Comparison of ENCODE assay signal across 12 cellular contexts in the genomic region with DNA sequence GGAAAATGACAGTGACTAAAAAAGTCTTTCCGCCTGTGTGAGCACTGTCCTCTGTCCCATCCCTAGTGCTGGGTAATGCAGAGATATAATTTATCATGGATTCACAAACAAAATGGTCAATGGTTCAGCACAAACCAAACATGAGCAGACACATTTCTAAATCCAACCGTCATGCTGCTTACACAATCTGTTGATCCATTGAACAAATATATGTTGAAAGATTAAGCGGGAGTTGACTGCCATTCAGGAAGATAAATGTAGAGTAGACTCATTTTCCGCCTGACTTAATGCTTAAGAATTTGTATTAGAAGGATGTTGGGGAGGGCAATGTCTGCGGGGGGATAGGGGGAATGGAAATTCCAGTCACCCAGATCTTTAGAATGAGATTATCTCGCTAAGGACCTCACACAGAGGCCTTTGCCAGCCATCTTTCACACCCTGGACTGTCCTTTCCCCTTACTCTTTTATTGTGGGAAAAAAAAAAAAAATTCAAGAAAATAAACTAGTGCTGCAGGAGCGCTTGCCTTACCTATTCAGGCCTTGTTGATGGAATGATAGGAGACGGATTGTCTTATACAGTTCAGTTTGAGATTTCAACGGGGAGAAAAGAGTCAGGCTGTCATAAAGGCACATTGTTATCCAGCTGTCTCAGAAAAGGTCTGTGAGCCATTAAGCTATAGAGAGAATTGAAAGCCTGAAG.
A peak's percentile ranks its signal among the peaks of the same experiment; 100 is the strongest.
DNase-seq lines count a peak whose midpoint lies in the region; ATAC-seq and TF ChIP-seq lines count a peak whose summit lies in the region.
"Had no signal": no experiment of that assay in that cellular context is flagged by ENCODE, and none has a peak within 500 bp of the region (broad histone marks: within the 10 kb centered on the region; RNA-seq: fewer than 3 reads in every experiment).

No MANE protein-coding gene starts in this region.

- no peaks in the 10 kb centered on the region for H3F3A ChIP-seq in PC-3 (ENCODE audit: low read length, unreplicated experiment)
- no peaks in the 10 kb centered on the region for H3F3A ChIP-seq in smooth muscle cell (ENCODE audit: low read depth)

- DNase-seq in NCI-H2171 treated with DMSO at 0.1 percent for 48 hours (lab: John Stamatoyannopoulos, UW) (peak; percentile 37), NCI-H2171 (lab: John Stamatoyannopoulos, UW) (no peak), PC-3 (peak; percentile 90), fibroblast of mammary gland (ENCODE audit: low read depth) (peak; percentile 11), smooth muscle cell (lab: John Stamatoyannopoulos, UW; ENCODE audit: unreplicated experiment) (no peak), esophagus muscularis mucosa (ENCODE audit: extremely low spot score) (no peak), GM19240 (ENCODE audit: insufficient read length, low spot score) (no peak)
- DNase-seq: ACHN; activated CD4-positive, alpha-beta T cell treated with anti-CD3 and anti-CD28 coated beads for 1 hour; activated effector memory CD4-positive, alpha-beta T cell treated with anti-CD3 and anti-CD28 coated beads, Interleukin-2, amount 50 U/mL, for 16 hours; DMS79 had no signal

- H3K79me2 ChIP-seq in PC-3 (ENCODE audit: low read length), result no peaks in the 10 kb centered on the region
- no peaks in the 10 kb centered on the region for H3K79me2 ChIP-seq in smooth muscle cell (ENCODE audit: low read depth)

- H3K36me3 ChIP-seq in PC-3 (ENCODE audit: low read depth, low read length) (no peaks in the 10 kb centered on the region), smooth muscle cell (ENCODE audit: low read depth) (no peaks in the 10 kb centered on the region), esophagus muscularis mucosa (no peaks in the 10 kb centered on the region)

- no peak overlapping the region for H2AFZ ChIP-seq in PC-3 (ENCODE audit: low read length)
- H2AFZ ChIP-seq in smooth muscle cell (ENCODE audit: low read depth), result no peak overlapping the region

- H4K20me1 ChIP-seq in PC-3 (ENCODE audit: low read length) (no peaks in the 10 kb centered on the region), smooth muscle cell (ENCODE audit: low read depth) (no peaks in the 10 kb centered on the region)

- peaks cover 33% of the 10 kb centered on the region for H3K4me1 ChIP-seq in PC-3 (ENCODE audit: insufficient read depth, low read length)
- H3K4me1 ChIP-seq in smooth muscle cell (ENCODE audit: low read depth), result peaks cover 22% of the 10 kb centered on the region
- H3K4me1 ChIP-seq in esophagus muscularis mucosa, result no peaks in the 10 kb centered on the region

- POLR2A ChIA-PET in PC-3 (lab: Charles Lee; ENCODE audit: unreplicated experiment), result no interaction called here

- WGBS in smooth muscle cell (ENCODE audit: low lambda C conversion rate), result 38% methylated on average over 9 of the region's 9 CpGs
- WGBS in esophagus muscularis mucosa, result 89% methylated on average over 9 of the region's 9 CpGs

- no peak for TF ChIP-seq POLR2A in esophagus muscularis mucosa (IDR thresholded peaks at IDR 0.05; ENCODE audit: low read depth)

- CTCF ChIA-PET in PC-3 (lab: Charles Lee), result no interaction called here

- H3K27ac ChIP-seq in PC-3 (ENCODE audit: low read length), result peak overlapping the region; percentile 83
- peak overlapping the region; percentile 10 for H3K27ac ChIP-seq in smooth muscle cell (ENCODE audit: low read depth)
- H3K27ac ChIP-seq in esophagus muscularis mucosa (replicated peaks in 1 of 4), result no peak overlapping the region

- H3K4me3 ChIP-seq in PC-3 (ENCODE audit: low read length) (no peak overlapping the region), fibroblast of mammary gland (ENCODE audit: control insufficient read depth, low read depth, low read length) (no peak overlapping the region), smooth muscle cell (no peak overlapping the region), esophagus muscularis mucosa (no peak overlapping the region)

- intact Hi-C loops in PC-3 (cut with micrococcal nuclease) (no loop called here), esophagus muscularis mucosa (cut with DNase I) (no loop called here)

- H3K9me2 ChIP-seq in PC-3 (replicated peaks; ENCODE audit: low read length), result no peaks in the 10 kb centered on the region

- H3K9ac ChIP-seq in PC-3 (ENCODE audit: low read length) (peak overlapping the region; percentile 32; the same call in 1 of the 2 replicates), smooth muscle cell (ENCODE audit: low read depth) (no peak overlapping the region)

- TF ChIP-seq EP300 in esophagus muscularis mucosa (IDR thresholded peaks at IDR 0.05), result no peak

- no TSS peak for BruUV-seq in PC-3 (replicated peaks; lab: Mats Ljungman, UMichigan)

- H3K4me2 ChIP-seq in PC-3 (ENCODE audit: low read length), result peak overlapping the region; percentile 31
- H3K4me2 ChIP-seq in smooth muscle cell, result peak overlapping the region; percentile 18

- H3K27me3 ChIP-seq in PC-3 (ENCODE audit: low read length) (no peaks in the 10 kb centered on the region), smooth muscle cell (ENCODE audit: low read depth) (no peaks in the 10 kb centered on the region), esophagus muscularis mucosa (no peaks in the 10 kb centered on the region)

- ATAC-seq in PC-3 (peak; percentile 73), GM19351 (IDR thresholded peaks at IDR 0.05; ENCODE audit: unreplicated experiment) (no peak)

- TF ChIP-seq CTCF in PC-3 (conservative IDR thresholded peaks at IDR 0.05; ENCODE audit: low read depth, low read length) (no peak), fibroblast of mammary gland (conservative IDR thresholded peaks at IDR 0.05; ENCODE audit: control insufficient read depth, insufficient read depth, low read depth, low read length) (no peak), smooth muscle cell (IDR thresholded peaks at IDR 0.05; ENCODE audit: borderline replicate concordance, insufficient read depth, poor library complexity, severe bottlenecking) (no peak), esophagus muscularis mucosa (IDR thresholded peaks at IDR 0.05) (no peak)

- no peaks in the 10 kb centered on the region for H3K9me3 ChIP-seq in PC-3 (ENCODE audit: low read length)
- H3K9me3 ChIP-seq in smooth muscle cell (replicated peaks; ENCODE audit: low read depth), result no peaks in the 10 kb centered on the region
- no peaks in the 10 kb centered on the region for H3K9me3 ChIP-seq in esophagus muscularis mucosa

Comparison
In these comparisons a context has a peak if more than half of its experiments do, and no peak if none do; other contexts are left out.
1. DNase-seq: peak in NCI-H2171 treated with DMSO at 0.1 percent for 48 hours (single experiment), PC-3 (single experiment) and fibroblast of mammary gland (single experiment); none in NCI-H2171 (single experiment), smooth muscle cell (single experiment), esophagus muscularis mucosa (single experiment) and GM19240 (single experiment).
2. H3K27ac ChIP-seq: peak in PC-3 (single experiment) and smooth muscle cell (single experiment); none in esophagus muscularis mucosa (0 of 4).